In genomic region chr12:14961466-14962155, GRCh38 we compare ENCODE assay signal across 8 cellular contexts. TPM values are rescaled to one million over a fixed set of nuclear protein-coding genes. Genes with fewer than 3 reads are reported as not detected.
DNase-seq lines count a peak whose midpoint lies in the region; ATAC-seq and TF ChIP-seq lines count a peak whose summit lies in the region.

ARHGDIB (minus strand) TSS chr12:14961601; CDS start chr12:14950712, 10,889 bp downstream.

- WGBS in upper lobe of left lung, 2 donors: 23 to 26% methylated on average over 14 of the region's 14 CpGs
- no CpG with 5 or more reads among the region's 14 CpGs for WGBS in neuronal stem cell (ENCODE audit: extremely low coverage in 2 of 2, insufficient read length in 2 of 2, insufficient replicate concordance in 1 of 2), 2 donors

- no peak within 1 kb of the TSS for H3K4me2 ChIP-seq in neuronal stem cell (ENCODE audit: insufficient read depth, low read length, poor library complexity, severe bottlenecking)

- no peak within 1 kb of the TSS for H3K18ac ChIP-seq in neuronal stem cell (ENCODE audit: low read length)

- H3K4me3 Mint-ChIP-seq in WTC11 (0 out of 2 replicates have a peak within 1 kb of the TSS, but pooled peaks have one; percentile 18), natural killer cell (peak within 1 kb of the TSS; percentile 100)

- H2BK15ac ChIP-seq in neuronal stem cell (ENCODE audit: low read length): no peak within 1 kb of the TSS

- H3K27me3 ChIP-seq in BJ (ENCODE audit: control insufficient read depth, insufficient read depth, low read length) (no peaks in the 10 kb centered on the region), upper lobe of left lung (no peaks in the 10 kb centered on the region), neuronal stem cell (ENCODE audit: control insufficient read depth in 3 of 3, insufficient read depth in 3 of 3, low read depth in 1 of 3, low read length in 3 of 3) (no peaks in the 10 kb centered on the region)

- no peak within 1 kb of the TSS for H4K8ac ChIP-seq in neuronal stem cell (ENCODE audit: low read depth, low read length)

- no peak for DNase-seq in BJ (ENCODE audit: low read depth)
- no peak for DNase-seq in WTC11 (ENCODE audit: low spot score)
- peak; percentile 73 for DNase-seq in dermis blood vessel endothelial cell
- DNase-seq in natural killer cell: peak; percentile 59
- peak in 1 of 2 donors; percentile 62 for DNase-seq in upper lobe of left lung
- DNase-seq in neuronal stem cell (ENCODE audit: low spot score): no peak

- H3K9me3 Mint-ChIP-seq in WTC11: no peaks in the 10 kb centered on the region
- no peaks in the 10 kb centered on the region for H3K9me3 Mint-ChIP-seq in natural killer cell

- H2BK5ac ChIP-seq in neuronal stem cell (ENCODE audit: low read length): no peak within 1 kb of the TSS

- TF ChIP-seq CTCF in BJ (IDR thresholded peaks at IDR 0.05; ENCODE audit: insufficient read depth, low read depth, low read length) (no peak), WTC11 (IDR thresholded peaks at IDR 0.05) (no peak), natural killer cell (IDR thresholded peaks at IDR 0.05) (no peak), upper lobe of left lung (IDR thresholded peaks at IDR 0.05) (no peak)

- H2BK12ac ChIP-seq in neuronal stem cell (ENCODE audit: low read length): no peak within 1 kb of the TSS

- no peak within 1 kb of the TSS for H2AK5ac ChIP-seq in neuronal stem cell (ENCODE audit: low read depth, low read length)

- H3K9me3 ChIP-seq in upper lobe of left lung: no peaks in the 10 kb centered on the region
- H3K9me3 ChIP-seq in neuronal stem cell (replicated peaks in 1 of 2; ENCODE audit: control insufficient read depth in 2 of 2, insufficient read depth in 1 of 2, low read depth in 1 of 2, low read length in 2 of 2): no peaks in the 10 kb centered on the region

- no peak within 1 kb of the TSS for H2AFZ ChIP-seq in neuronal stem cell (ENCODE audit: low read length)

- H3K27ac Mint-ChIP-seq in WTC11 (no peak within 1 kb of the TSS), natural killer cell (peak within 1 kb of the TSS; percentile 97 to 98)

- H3K36me3 Mint-ChIP-seq in WTC11 (no peaks in the 10 kb centered on the region), natural killer cell (peaks cover 11% of the 10 kb centered on the region)

- H3K79me1 ChIP-seq in neuronal stem cell (ENCODE audit: low read depth, low read length): no peaks in the 10 kb centered on the region

- ATAC-seq in GM19455 (IDR thresholded peaks at IDR 0.05; ENCODE audit: unreplicated experiment) (peak; percentile 69), HG03571 (IDR thresholded peaks at IDR 0.05; ENCODE audit: unreplicated experiment) (peak; percentile 63), WTC11 (peak; percentile 63), natural killer cell (peak; percentile 62 to 85 (median 80)), upper lobe of left lung (ENCODE audit: low FRiP score in 2 of 2) (peak; percentile 85)

- H3K27me3 Mint-ChIP-seq in WTC11 (ENCODE audit: low read depth) (no peaks in the 10 kb centered on the region), natural killer cell (ENCODE audit: low read depth in 2 of 2) (no peaks in the 10 kb centered on the region)

- no peak within 1 kb of the TSS for H3K14ac ChIP-seq in neuronal stem cell (ENCODE audit: low read length)

- H3K9ac ChIP-seq in neuronal stem cell (ENCODE audit: low read depth, low read length, poor library complexity): no peak within 1 kb of the TSS

- TF ChIP-seq EP300 in upper lobe of left lung (IDR thresholded peaks at IDR 0.05): no peak

- intact Hi-C loops in natural killer cell (cut with micrococcal nuclease): loop anchor here (1.0 to 5.0 kb wide), 5 partner anchors 9 to 594 kb away; partner anchors contain the start of genes ATF7IP, C12orf60 and WBP11

- CTCF ChIA-PET in BJ (lab: Yijun Ruan, JAX) (no interaction called here), WTC11 (lab: Charles Lee) (interaction anchor here (0.6 kb wide), 1 partner anchor 34 kb away, joined by 5 read pairs; no protein-coding TSS in a partner anchor)

- H3K4me3 ChIP-seq in BJ (ENCODE audit: low read depth, low read length) (0 out of 2 replicates have a peak within 1 kb of the TSS, but pooled peaks have one; percentile 10), upper lobe of left lung (peak within 1 kb of the TSS; percentile 39 to 54 (median 45)), neuronal stem cell (ENCODE audit: low read length in 2 of 2) (no peak within 1 kb of the TSS)

- no peak within 1 kb of the TSS for H3K4ac ChIP-seq in neuronal stem cell (ENCODE audit: low read length)

- H4K91ac ChIP-seq in neuronal stem cell (ENCODE audit: low read depth, low read length, poor library complexity): no peak within 1 kb of the TSS

- H3K4me1 ChIP-seq in upper lobe of left lung (peaks cover 20 to 45% (median 36%) of the 10 kb centered on the region in 4 donors), neuronal stem cell (ENCODE audit: control insufficient read depth in 2 of 2, insufficient read depth in 1 of 2, low read depth in 1 of 2, low read length in 2 of 2) (no peaks in the 10 kb centered on the region)

- H3K36me3 ChIP-seq in BJ (ENCODE audit: control insufficient read depth, insufficient read depth, low read length) (no peaks in the 10 kb centered on the region), upper lobe of left lung (no peaks in the 10 kb centered on the region), neuronal stem cell (replicated peaks in 1 of 2; ENCODE audit: control insufficient read depth in 2 of 2, insufficient read depth in 2 of 2, low read length in 2 of 2) (no peaks in the 10 kb centered on the region)

- H3K27ac ChIP-seq in upper lobe of left lung: peak within 1 kb of the TSS; percentile 81 to 91 (median 85)
- no peak within 1 kb of the TSS for H3K27ac ChIP-seq in neuronal stem cell (replicated peaks; ENCODE audit: low read length)

- H3K4me1 Mint-ChIP-seq in WTC11 (peaks cover 31% of the 10 kb centered on the region), natural killer cell (peaks cover 67 to 68% of the 10 kb centered on the region in 2 donors)

- no peak within 1 kb of the TSS for H2BK120ac ChIP-seq in neuronal stem cell (ENCODE audit: low read depth, low read length)

- peak in 2 of 4 donors; percentile 21 to 70 for TF ChIP-seq POLR2A in upper lobe of left lung (IDR thresholded peaks at IDR 0.05)

- POLR2A ChIA-PET in BJ (lab: Charles Lee): no interaction called here
- POLR2A ChIA-PET in WTC11 (lab: Charles Lee): no interaction called here

- no peak within 1 kb of the TSS for H3K23ac ChIP-seq in neuronal stem cell (ENCODE audit: low read depth, low read length, poor library complexity)

TF ChIP-seq in WTC11, 78 proteins besides CTCF, POLR2A, EP300 and RAD21:
- TF ChIP-seq IRF1 (CRISPR knock-in tag; IDR thresholded peaks at IDR 0.05) (no peak), FOXP1 (CRISPR knock-in tag; IDR thresholded peaks at IDR 0.05; ENCODE audit: borderline replicate concordance) (no peak), CREM (CRISPR knock-in tag; IDR thresholded peaks at IDR 0.05) (no peak), ZNF317 (CRISPR knock-in tag; IDR thresholded peaks at IDR 0.05; ENCODE audit: borderline replicate concordance, low read depth) (no peak), NFATC4 (CRISPR knock-in tag; IDR thresholded peaks at IDR 0.05) (no peak), MXD4 (CRISPR knock-in tag; IDR thresholded peaks at IDR 0.05; ENCODE audit: borderline replicate concordance) (no peak), CBFB (CRISPR knock-in tag; IDR thresholded peaks at IDR 0.05; ENCODE audit: low read depth) (no peak), ZNF281 (CRISPR knock-in tag; IDR thresholded peaks at IDR 0.05) (no peak), JAZF1 (CRISPR knock-in tag; IDR thresholded peaks at IDR 0.05) (no peak), SP1 (CRISPR knock-in tag; conservative IDR thresholded peaks at IDR 0.05) (no peak), HMGA2 (CRISPR knock-in tag; IDR thresholded peaks at IDR 0.05) (no peak), ATF1 (CRISPR knock-in tag; IDR thresholded peaks at IDR 0.05) (no peak), OVOL2 (CRISPR knock-in tag; IDR thresholded peaks at IDR 0.05; ENCODE audit: borderline replicate concordance) (no peak)

RNA-seq across cellular contexts. Expression of gene ARHGDIB, which starts in this region (rescaled TPM):
- 22.7 and 31.7 TPM in 2 replicates for polyA plus RNA-seq in BJ (2011; rRNA removed)
- 7.7 and 13.2 TPM in 2 replicates for polyA minus RNA-seq in BJ (2011; rRNA and poly(A)+ RNA removed)
- total RNA-seq in WTC11 (2021): 0.80 to 2.3 TPM (median 1.6 TPM) in 3 replicates
- 117 and 168 TPM in 2 replicates for total RNA-seq in dermis blood vessel endothelial cell
- 100 to 1,000 TPM; 838 to 962 (median 929) TPM for total RNA-seq in natural killer cell
- 100 to 1,000 TPM; 169 to 307 (median 211) TPM for total RNA-seq in upper lobe of left lung
- 1.2 TPM for polyA plus RNA-seq in neuronal stem cell (2013, experiment 1 of 2)
- 1.00 TPM for polyA plus RNA-seq in neuronal stem cell (2013, experiment 2 of 2)

Comparison
In these comparisons a context has a peak if more than half of its experiments do, and no peak if none do; other contexts are left out.
1. RNA of gene ARHGDIB (total RNA-seq): 838 to 962 TPM in natural killer cell, 169 to 307 TPM in upper lobe of left lung and 117 to 168 TPM in dermis blood vessel endothelial cell; 0.80 to 2.3 TPM in WTC11; every median in the first group is over 10 times any median in the second.
2. DNase-seq: peak in dermis blood vessel endothelial cell (single experiment) and natural killer cell (single experiment); none in BJ (single experiment), WTC11 (single experiment) and neuronal stem cell (single experiment).
3. H3K4me3 ChIP-seq: peak in BJ (single experiment) and upper lobe of left lung (4 of 4); none in neuronal stem cell (0 of 2).
4. Peak in every context shown above with its lines, with median percentiles within 50 percentile points of each other: ATAC-seq.